In genomic region chr15:68817304-68818087, GRCh38 we compare ENCODE assay signal across 8 cellular contexts. TPM values are rescaled to one million over a fixed set of nuclear protein-coding genes. Genes with fewer than 3 reads are reported as not detected.
DNase-seq lines count a peak whose midpoint lies in the region; TF ChIP-seq lines count a peak whose summit lies in the region.

No MANE protein-coding gene starts in this region.

- TF ChIP-seq CTCF in fibroblast of the aortic adventitia (IDR thresholded peaks at IDR 0.05; ENCODE audit: insufficient read depth, low read length) (no peak), neural cell (IDR thresholded peaks at IDR 0.05; ENCODE audit: poor library complexity, severe bottlenecking) (no peak), suprapubic skin (IDR thresholded peaks at IDR 0.05) (no peak)

- no peak for TF ChIP-seq POLR2A in suprapubic skin (IDR thresholded peaks at IDR 0.05)

- TF ChIP-seq EP300 in neural cell (conservative IDR thresholded peaks at IDR 0.05; ENCODE audit: poor library complexity, severe bottlenecking) (no peak), suprapubic skin (IDR thresholded peaks at IDR 0.05) (no peak)

- H3K9me3 ChIP-seq in neural cell (ENCODE audit: low read length) (no peaks in the 10 kb centered on the region), suprapubic skin (no peaks in the 10 kb centered on the region)

- H3K36me3 ChIP-seq in neural cell (ENCODE audit: insufficient read depth, low read length) (no peaks in the 10 kb centered on the region), suprapubic skin (no peaks in the 10 kb centered on the region)

- TF ChIP-seq RAD21 in neural cell (conservative IDR thresholded peaks at IDR 0.05) = peak; percentile 19

- H2AFZ ChIP-seq in neural cell (ENCODE audit: low read depth, low read length) = peak overlapping the region; percentile 40

- H3K27me3 ChIP-seq in neural cell (ENCODE audit: insufficient read depth, low read depth, low read length) = no peaks in the 10 kb centered on the region
- H3K27me3 ChIP-seq in suprapubic skin = no peaks in the 10 kb centered on the region

- DNase-seq in NCI-H1436 (lab: John Stamatoyannopoulos, UW) (peak; percentile 41), NCI-H1436 treated with DMSO at 0.1 percent for 48 hours (lab: John Stamatoyannopoulos, UW) (no peak), HK-2 (ENCODE audit: unreplicated experiment) (peak; percentile 60), RPMI8226 (peak; percentile 88), fibroblast of the aortic adventitia (ENCODE audit: low read depth) (peak; percentile 53), suprapubic skin (ENCODE audit: low spot score in 2 of 2) (peak in 1 of 2 donors; percentile 78)
- DNase-seq in activated effector memory CD4-positive, alpha-beta T cell treated with Interleukin-2 at 50 U/mL for 16 hours = peak; percentile 65

- no peaks in the 10 kb centered on the region for H4K20me1 ChIP-seq in neural cell (ENCODE audit: insufficient read depth)

- H3K4me1 ChIP-seq in suprapubic skin = peaks cover 50% of the 10 kb centered on the region

- WGBS in suprapubic skin = under 1% methylated on average over 37 of the region's 64 CpGs

- H3F3A ChIP-seq in neural cell (ENCODE audit: insufficient read depth, low read length, poor library complexity, severe bottlenecking) = peaks cover 11% of the 10 kb centered on the region

- peaks cover 76% of the 10 kb centered on the region for H3K79me2 ChIP-seq in neural cell (replicated peaks; ENCODE audit: insufficient read depth, low read length)

- H3K4me3 ChIP-seq in fibroblast of the aortic adventitia (ENCODE audit: low read depth, low read length) (peak overlapping the region; percentile 97), neural cell (ENCODE audit: low read length) (peak overlapping the region; percentile 91), suprapubic skin (peak overlapping the region; percentile 93)

- no peaks in the 10 kb centered on the region for H3K9me2 ChIP-seq in neural cell (ENCODE audit: insufficient read depth, low read length)

- H3K4me2 ChIP-seq in neural cell (ENCODE audit: low read length) = peak overlapping the region; percentile 66

- H3K27ac ChIP-seq in neural cell (ENCODE audit: low read length) (peak overlapping the region; percentile 98), suprapubic skin (peak overlapping the region; percentile 100)

- peak overlapping the region; percentile 94 for H3K9ac ChIP-seq in neural cell (ENCODE audit: low read length)

TF ChIP-seq in neural cell, 6 proteins besides CTCF, POLR2A, EP300 and RAD21:
- TF ChIP-seq MXI1 (conservative IDR thresholded peaks at IDR 0.05; ENCODE audit: poor library complexity, severe bottlenecking) = peak; percentile 7
- TF ChIP-seq EZH2 (IDR thresholded peaks at IDR 0.05; ENCODE audit: borderline replicate concordance, insufficient read depth, low read length, poor library complexity, severe bottlenecking) = no peak
- no peak for TF ChIP-seq SMC3 (conservative IDR thresholded peaks at IDR 0.05; ENCODE audit: poor library complexity)
- peak; percentile 33 for TF ChIP-seq REST (IDR thresholded peaks at IDR 0.05; ENCODE audit: borderline replicate concordance)
- TF ChIP-seq TAF1 (IDR thresholded peaks at IDR 0.05; ENCODE audit: low read depth) = peak; percentile 44
- TF ChIP-seq POLR2AphosphoS5 (IDR thresholded peaks at IDR 0.05) = peak; percentile 60
TF ChIP-seq in neural cell: peak in this region for 4.

RNA-seq across cellular contexts. Expression of gene ANP32A, which starts 3.2 kb away (rescaled TPM):
- 41.0 and 123 TPM in 2 replicates for total RNA-seq in fibroblast of the aortic adventitia (ENCODE audit: low replicate concordance)
- 181 and 190 TPM in 2 replicates for polyA plus RNA-seq in neural cell
- 130 and 157 TPM in 2 replicates for polyA minus RNA-seq in neural cell
- 100 to 1,000 TPM in 1 of 4 donors, 10 to 100 TPM in 3; 25.5 to 101 (median 31.3) TPM for total RNA-seq in suprapubic skin
